Comparison of ENCODE assay signal across 16 cellular contexts in the genomic region with DNA sequence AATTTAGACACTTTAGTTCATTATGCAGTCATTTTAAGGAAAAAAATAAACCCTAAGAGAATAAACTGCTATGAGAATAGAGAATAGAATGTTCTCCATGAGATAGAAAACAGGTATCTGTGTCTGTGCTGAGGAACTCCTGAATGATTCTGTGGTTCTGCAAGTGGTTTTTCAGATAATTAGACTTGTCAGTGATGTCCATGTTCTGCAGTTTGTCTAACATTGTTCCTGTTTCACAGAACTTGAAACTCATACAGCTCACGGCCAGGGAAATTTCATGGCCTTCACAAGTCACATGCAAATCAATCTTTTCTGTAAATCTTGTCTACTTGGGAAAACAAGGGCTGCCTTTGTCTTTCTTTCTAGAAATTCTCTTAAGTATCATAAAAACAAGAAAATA.
"Had no signal": no experiment of that assay in that cellular context is flagged by ENCODE, and none has a peak within 500 bp of the region (broad histone marks: within the 10 kb centered on the region; RNA-seq: fewer than 3 reads in every experiment).

No MANE protein-coding gene starts in this region.

- H3K27ac Mint-ChIP-seq: naive thymus-derived CD4-positive, alpha-beta T cell; nephron progenitor cell; type B pancreatic cell had no signal

- H3K9me3 ChIP-seq: colonic mucosa, esophagus squamous epithelium, neutrophil had no signal

- FAIRE-seq: urothelium cell line had no signal

- H3K27me3 ChIP-seq: colonic mucosa, esophagus squamous epithelium, hepatocyte, neutrophil had no signal

- H3K36me3 Mint-ChIP-seq: naive thymus-derived CD4-positive, alpha-beta T cell; type B pancreatic cell had no signal

- H3K4me3 ChIP-seq: colonic mucosa, esophagus squamous epithelium, hepatocyte had no signal

- ATAC-seq: foreskin keratinocyte; left lobe of liver; naive thymus-derived CD4-positive, alpha-beta T cell; sciatic nerve had no signal

- H3K4me1 ChIP-seq: colonic mucosa, esophagus squamous epithelium, foreskin keratinocyte had no signal

- DNase-seq: colonic mucosa; dermis blood vessel endothelial cell; esophagus squamous epithelium; foreskin keratinocyte; head of caudate nucleus; mammary epithelial cell; naive thymus-derived CD4-positive, alpha-beta T cell; nephron progenitor cell; stimulated activated CD4-positive, alpha-beta T cell treated with anti-CD3 and anti-CD28 coated beads, Interleukin-2, amount 100 ng/mL, for 24 hours; stimulated activated naive CD4-positive, alpha-beta T cell treated with Interleukin-2 at 50 U/mL for 16 hours had no signal

- H3K4me3 Mint-ChIP-seq: naive thymus-derived CD4-positive, alpha-beta T cell; nephron progenitor cell; type B pancreatic cell had no signal

- H3K4me1 Mint-ChIP-seq: naive thymus-derived CD4-positive, alpha-beta T cell had no signal

- H2AFZ ChIP-seq: hepatocyte had no signal

- H3K27ac ChIP-seq: colonic mucosa, esophagus squamous epithelium, foreskin keratinocyte, hepatocyte, neutrophil had no signal

- H3K79me2 ChIP-seq: hepatocyte had no signal

- H3K36me3 ChIP-seq: colonic mucosa, esophagus squamous epithelium, neutrophil had no signal

- H3K4me2 ChIP-seq: hepatocyte had no signal

- H3K9me3 Mint-ChIP-seq: type B pancreatic cell had no signal
